Comparison of ENCODE assay signal across 18 cellular contexts in the genomic region with DNA sequence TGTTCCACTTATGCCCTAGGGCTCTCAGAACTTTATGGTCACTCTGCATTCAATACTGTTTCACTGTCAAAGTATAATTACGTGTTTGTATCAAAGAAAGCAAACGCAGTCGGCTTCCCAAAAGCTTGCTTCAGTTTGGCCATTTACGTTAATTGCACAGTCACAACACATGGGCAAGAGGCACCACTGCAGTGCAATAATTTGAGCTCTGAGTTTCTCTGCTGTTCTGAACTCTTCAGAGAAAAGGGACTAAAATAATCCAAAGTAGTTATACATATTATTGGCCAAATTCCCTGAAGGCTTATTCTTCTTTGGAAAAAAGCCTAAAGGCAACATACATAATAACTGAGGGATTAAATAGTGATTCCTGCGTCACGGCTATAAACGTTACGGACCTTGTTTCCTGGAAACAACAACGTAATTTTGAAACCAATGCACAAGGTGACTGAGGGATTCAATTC. TPM values are rescaled to one million over a fixed set of nuclear protein-coding genes. Genes with fewer than 3 reads are reported as not detected.
A peak's percentile ranks its signal among the peaks of the same experiment; 100 is the strongest.
DNase-seq lines count a peak whose midpoint lies in the region; ATAC-seq, FAIRE-seq and TF ChIP-seq lines count a peak whose summit lies in the region.
"Had no signal": no experiment of that assay in that cellular context is flagged by ENCODE, and none has a peak within 500 bp of the region (broad histone marks: within the 10 kb centered on the region; RNA-seq: fewer than 3 reads in every experiment).

No MANE protein-coding gene starts in this region.

- peaks cover 56% of the 10 kb centered on the region for H3K4me1 ChIP-seq in left ventricle myocardium inferior
- peaks cover 0 to 7% of the 10 kb centered on the region in 2 donors for H3K4me1 ChIP-seq in kidney (ENCODE audit: control insufficient read depth in 1 of 2, insufficient read depth in 1 of 2, low read depth in 1 of 2, low read length in 2 of 2)

- peak overlapping the region; percentile 31 for H3K27ac ChIP-seq in left ventricle myocardium inferior (replicated peaks)
- H3K27ac ChIP-seq in kidney (ENCODE audit: low read depth in 2 of 2, low read length in 2 of 2): peak overlapping the region in 1 of 2 donors; percentile 25
- H3K27ac ChIP-seq: KMS-11, skin epidermis had no signal

- peak overlapping the region in 1 of 2 donors; percentile 43 for H3K9ac ChIP-seq in kidney (ENCODE audit: low read length in 2 of 2)
- H3K9ac ChIP-seq: KMS-11 had no signal

- H3K4me3 ChIP-seq in left ventricle myocardium inferior: no peak overlapping the region
- peak overlapping the region; percentile 35 to 39 for H3K4me3 ChIP-seq in kidney (ENCODE audit: low read length in 2 of 2)
- H3K4me3 ChIP-seq: skin epidermis had no signal

- DNase-seq in left ventricle myocardium inferior: no peak
- DNase-seq in left ventricle myocardium superior: no peak
- DNase-seq in SK-MEL-5 (ENCODE audit: low read depth, low spot score): peak; percentile 95
- no peak for DNase-seq in kidney
- no peak for DNase-seq in islet precursor cell
- DNase-seq: 8988T; activated naive CD4-positive, alpha-beta T cell; CD8-positive, alpha-beta T cell; effector CD4-positive, alpha-beta T cell; NCI-H2029 had no signal

- in situ Hi-C loops in SK-MEL-5 (cut with HindIII; ENCODE audit: low pct_unique_long_range_greater_than_20kb, low sequenced_read_pairs): no loop called here

- intact Hi-C loops in left ventricle myocardium inferior (cut with micrococcal nuclease): no loop called here
- intact Hi-C loops in left ventricle myocardium superior (cut with micrococcal nuclease): no loop called here
- intact Hi-C loops in kidney (cut with DNase I): no loop called here

- no peaks in the 10 kb centered on the region for H3K27me3 ChIP-seq in left ventricle myocardium inferior (ENCODE audit: low read depth)

- ATAC-seq in left ventricle myocardium superior (no peak), GM18502 (IDR thresholded peaks at IDR 0.05; ENCODE audit: poor library complexity, unreplicated experiment) (no peak), GM19463 (IDR thresholded peaks at IDR 0.05; ENCODE audit: unreplicated experiment) (no peak), GM18868 (IDR thresholded peaks at IDR 0.05; ENCODE audit: unreplicated experiment) (no peak)
- ATAC-seq: CD8-positive, alpha-beta T cell had no signal

- H3K36me3 ChIP-seq in left ventricle myocardium inferior (no peaks in the 10 kb centered on the region), kidney (ENCODE audit: control insufficient read depth in 1 of 2, insufficient read depth in 2 of 2, low read length in 2 of 2) (no peaks in the 10 kb centered on the region)

- H3K9me3 ChIP-seq in left ventricle myocardium inferior (replicated peaks) (no peaks in the 10 kb centered on the region), kidney (ENCODE audit: control insufficient read depth in 1 of 2, low read length in 2 of 2) (no peaks in the 10 kb centered on the region)

- TF ChIP-seq CTCF in left ventricle myocardium inferior (IDR thresholded peaks at IDR 0.05; ENCODE audit: borderline replicate concordance): no peak
- TF ChIP-seq CTCF in kidney (IDR thresholded peaks at IDR 0.05; ENCODE audit: borderline replicate concordance, extremely low read depth, insufficient read depth): no peak

- no peak for FAIRE-seq in kidney (lab: Jason Lieb, UNC)
- FAIRE-seq: GM18507, H1, keratinocyte had no signal

RNA-seq across cellular contexts. Expression of a gene that starts 51.3 kb away (rescaled TPM):
- total RNA-seq in left ventricle myocardium inferior: 68.0 TPM
- total RNA-seq in left ventricle myocardium superior: 57.1 TPM
- 15.3 and 16.3 TPM in 2 replicates for total RNA-seq in SK-MEL-5 (2014; rRNA removed; shearing (Covaris generic))
- 11.3 and 14.3 TPM in 2 replicates for polyA plus RNA-seq in SK-MEL-5 (2015; cell fraction: cytosol; rRNA removed)
- polyA plus RNA-seq in SK-MEL-5 (2015; cell fraction: nucleus; rRNA removed): 15.0 and 18.4 TPM in 2 replicates
- total RNA-seq in kidney: 34.2 TPM
- polyA plus RNA-seq in kidney (ENCODE audit: insufficient read depth, low read depth, low replicate concordance): 5.0 TPM
- total RNA-seq: CD8-positive, alpha-beta T cell had no signal
